Comparison of ENCODE assay signal across 14 cellular contexts in genomic region chr2:170965446-170966225, GRCh38. TPM values are rescaled to one million over a fixed set of nuclear protein-coding genes. Genes with fewer than 3 reads are reported as not detected.
DNase-seq lines count a peak whose midpoint lies in the region; ATAC-seq, FAIRE-seq and TF ChIP-seq lines count a peak whose summit lies in the region.
"Had no signal": no experiment of that assay in that cellular context is flagged by ENCODE, and none has a peak within 500 bp of the region (broad histone marks: within the 10 kb centered on the region; RNA-seq: fewer than 3 reads in every experiment).

No MANE protein-coding gene starts in this region.

- no peaks in the 10 kb centered on the region for H3K79me1 ChIP-seq in H1 (ENCODE audit: low read depth, low read length)

- no peak for FAIRE-seq in H1 (lab: Jason Lieb, UNC)

- POLR2A ChIA-PET in PC-9 (lab: Charles Lee; ENCODE audit: unreplicated experiment), result no interaction called here
- POLR2A ChIA-PET in H1 (lab: Charles Lee; ENCODE audit: partially characterized antibody), result interaction anchor here (0.6 to 1.4 kb wide), 3 partner anchors 9 to 39 kb away, joined by 3 to 4 read pairs (median 4); no protein-coding TSS in a partner anchor
- POLR2A ChIA-PET in activated CD4-positive, alpha-beta T cell treated with anti-CD3 and anti-CD28 coated beads, Interleukin-2, amount 10 ng/mL, durations not matched to agents 7 days and 5 days (lab: Charles Lee), result no interaction called here

- H3K14ac ChIP-seq in H1 (ENCODE audit: insufficient read length), result no peak overlapping the region

- H3K9me2 ChIP-seq in GM23338 (ENCODE audit: insufficient read depth), result no peaks in the 10 kb centered on the region
- H3K9me2 ChIP-seq in PC-9 (ENCODE audit: insufficient read depth), result no peaks in the 10 kb centered on the region
- no peaks in the 10 kb centered on the region for H3K9me2 ChIP-seq in MM.1S (replicated peaks; ENCODE audit: insufficient read depth, low read length)

- H3K36me3 ChIP-seq in GM23338 (ENCODE audit: insufficient read depth), result peaks cover 38% of the 10 kb centered on the region
- peaks cover 41% of the 10 kb centered on the region for H3K36me3 ChIP-seq in PC-9 (ENCODE audit: low read depth)
- peaks cover 25 to 68% (median 59%) of the 10 kb centered on the region in 4 experiments for H3K36me3 ChIP-seq in H1 (ENCODE audit: control insufficient read depth in 2 of 4, insufficient read depth in 4 of 4, low read length in 3 of 4)
- peaks cover 28% of the 10 kb centered on the region for H3K36me3 ChIP-seq in MM.1S (replicated peaks; ENCODE audit: insufficient read depth, low read length)
- H3K36me3 ChIP-seq in mucosa of descending colon (ENCODE audit: low read depth), result peaks cover 24% of the 10 kb centered on the region

- no peak overlapping the region for H3K4ac ChIP-seq in H1 (replicated peaks; ENCODE audit: insufficient read length, low read depth, low read length)

- H3K27me3 ChIP-seq in GM23338 (ENCODE audit: insufficient read depth) (no peaks in the 10 kb centered on the region), PC-9 (ENCODE audit: insufficient read depth, low read depth) (no peaks in the 10 kb centered on the region), H1 (replicated peaks in 1 of 4; ENCODE audit: control insufficient read depth in 3 of 4, extremely low read depth in 1 of 4, insufficient read depth in 3 of 4, low read length in 3 of 4) (no peaks in the 10 kb centered on the region), MM.1S (replicated peaks; ENCODE audit: insufficient read depth, low read length) (no peaks in the 10 kb centered on the region)

- peaks cover 18% of the 10 kb centered on the region for H4K20me1 ChIP-seq in GM23338 (replicated peaks; ENCODE audit: insufficient read depth)
- H4K20me1 ChIP-seq in PC-9 (ENCODE audit: insufficient read depth), result no peaks in the 10 kb centered on the region
- H4K20me1 ChIP-seq in H1 (replicated peaks in 1 of 2; ENCODE audit: control insufficient read depth in 1 of 2, insufficient read depth in 2 of 2, low read length in 2 of 2), result peaks cover 0 to 2% of the 10 kb centered on the region in 2 experiments
- no peaks in the 10 kb centered on the region for H4K20me1 ChIP-seq in MM.1S (ENCODE audit: insufficient read depth, low read length)

- H3K4me3 Mint-ChIP-seq in GM23338 (no peak overlapping the region), nephron progenitor cell (no peak overlapping the region)
- H3K4me3 Mint-ChIP-seq in activated CD4-positive, alpha-beta T cell treated with anti-CD3 and anti-CD28 coated beads, Interleukin-2, amount 10 ng/mL, durations not matched to agents 7 days and 5 days, result no peak overlapping the region
- H3K4me3 Mint-ChIP-seq: activated CD8-positive, alpha-beta T cell treated with anti-CD3 and anti-CD28 coated beads, Interleukin-2, amount 10 ng/mL, durations not matched to agents 7 days and 5 days; activated naive CD8-positive, alpha-beta T cell treated with anti-CD3 and anti-CD28 coated beads, Interleukin-2, amount 50 U/mL, for 24 hours; activated T-cell treated with anti-CD3 and anti-CD28 coated beads, Interleukin-2, amount 50 U/mL, for 72 hours had no signal

- H3K36me3 Mint-ChIP-seq in GM23338 (ENCODE audit: low read depth), result peaks cover 70% of the 10 kb centered on the region
- H3K36me3 Mint-ChIP-seq in nephron progenitor cell (ENCODE audit: low read depth), result peaks cover 52% of the 10 kb centered on the region
- H3K36me3 Mint-ChIP-seq in activated CD4-positive, alpha-beta T cell treated with anti-CD3 and anti-CD28 coated beads, Interleukin-2, amount 10 ng/mL, durations not matched to agents 7 days and 5 days (ENCODE audit: low read depth), result peaks cover 34% of the 10 kb centered on the region

- H3K27ac ChIP-seq in GM23338 (ENCODE audit: low read depth) (no peak overlapping the region; the same call in 1 of the 2 replicates), PC-9 (no peak overlapping the region), H1 (ENCODE audit: low read depth, low read length) (no peak overlapping the region), MM.1S (ENCODE audit: low read length) (no peak overlapping the region)

- H4K91ac ChIP-seq in H1 (replicated peaks; ENCODE audit: insufficient read length, low read length), result no peak overlapping the region

- no peak overlapping the region for H2BK12ac ChIP-seq in H1 (ENCODE audit: low read depth, low read length)

- intact Hi-C loops in PC-9 (cut with micrococcal nuclease; ENCODE audit: unreplicated experiment) (no loop called here), mucosa of descending colon (cut with DNase I, micrococcal nuclease) (no loop called here)

- 0 out of 2 replicates have a peak overlapping the region, but pooled peaks have one; percentile 26 for H2BK5ac ChIP-seq in H1 (ENCODE audit: low read depth, low read length)

- no peak overlapping the region for H2BK120ac ChIP-seq in H1 (replicated peaks; ENCODE audit: low read depth, low read length)

- no peak for TF ChIP-seq POLR2A in H1 (IDR thresholded peaks at IDR 0.05; ENCODE audit: control extremely low read depth in 1 of 2, low read depth in 2 of 2, low read length in 2 of 2)

- TF ChIP-seq RAD21 in H1 (IDR thresholded peaks at IDR 0.05 in 1 of 2, conservative IDR thresholded peaks at IDR 0.05 in 1 of 2; ENCODE audit: low read depth in 2 of 2, low read length in 2 of 2), result no peak

- TSS peak; percentile 11 for BruUV-seq in PC-9 (replicated peaks; lab: Mats Ljungman, UMichigan)

- CTCF ChIA-PET in PC-9 (lab: Charles Lee), result no interaction called here
- CTCF ChIA-PET in H1 (lab: Charles Lee; ENCODE audit: partially characterized antibody), result interaction anchor here (0.8 to 1.3 kb wide), 3 partner anchors 11 to 23 kb away, joined by 3 read pairs; no protein-coding TSS in a partner anchor
- CTCF ChIA-PET in activated CD4-positive, alpha-beta T cell treated with anti-CD3 and anti-CD28 coated beads, Interleukin-2, amount 10 ng/mL, durations not matched to agents 7 days and 5 days (lab: Charles Lee), result interaction anchor here (1.1 to 2.0 kb wide), 3 partner anchors 10 to 464 kb away, joined by 3 to 6 read pairs (median 3); partner anchors contain the start of gene GORASP2

- H4K5ac ChIP-seq in H1 (ENCODE audit: insufficient read length, low read depth, low read length), result no peak overlapping the region

- no peak for DNase-seq in GM23338 (ENCODE audit: low spot score)
- no peak for DNase-seq in PC-9
- no peak for DNase-seq in H1 (ENCODE audit: low read depth in 1 of 2, low spot score in 2 of 2)
- DNase-seq in nephron progenitor cell, result no peak
- no peak for DNase-seq in activated CD4-positive, alpha-beta T cell treated with anti-CD3 and anti-CD28 coated beads, Interleukin-2, amount 10 ng/mL, durations not matched to agents 7 days and 5 days
- DNase-seq in MM.1S, result no peak
- DNase-seq in mucosa of descending colon, result no peak
- DNase-seq: activated CD8-positive, alpha-beta T cell treated with anti-CD3 and anti-CD28 coated beads, Interleukin-2, amount 10 ng/mL, durations not matched to agents 7 days and 5 days; activated naive CD8-positive, alpha-beta T cell treated with anti-CD3 and anti-CD28 coated beads, Interleukin-2, amount 50 U/mL, for 24 hours; activated T-cell treated with anti-CD3 and anti-CD28 coated beads, Interleukin-2, amount 50 U/mL, for 72 hours; DMS79; mesendoderm; stimulated activated CD4-positive, alpha-beta T cell treated with anti-CD3 and anti-CD28 coated beads, Interleukin-4, amount 100 ng/mL, for 1 hour had no signal

- no peak for TF ChIP-seq EP300 in H1 (IDR thresholded peaks at IDR 0.05; ENCODE audit: borderline replicate concordance in 1 of 2, low read depth in 2 of 2, low read length in 2 of 2)

- H3K23ac ChIP-seq in H1 (ENCODE audit: insufficient read length), result no peak overlapping the region

- H3K18ac ChIP-seq in H1 (ENCODE audit: extremely low read depth, low read length), result no peak overlapping the region

- H3K27ac Mint-ChIP-seq in GM23338 (peak overlapping the region; percentile 67; the same call in 1 of the 2 replicates), nephron progenitor cell (peak overlapping the region; percentile 57)
- H3K27ac Mint-ChIP-seq in activated CD4-positive, alpha-beta T cell treated with anti-CD3 and anti-CD28 coated beads, Interleukin-2, amount 10 ng/mL, durations not matched to agents 7 days and 5 days, result no peak overlapping the region
- H3K27ac Mint-ChIP-seq: activated CD8-positive, alpha-beta T cell treated with anti-CD3 and anti-CD28 coated beads, Interleukin-2, amount 10 ng/mL, durations not matched to agents 7 days and 5 days; activated naive CD8-positive, alpha-beta T cell treated with anti-CD3 and anti-CD28 coated beads, Interleukin-2, amount 50 U/mL, for 24 hours; activated T-cell treated with anti-CD3 and anti-CD28 coated beads, Interleukin-2, amount 50 U/mL, for 72 hours had no signal

- H3K23me2 ChIP-seq in H1 (ENCODE audit: low read depth, low read length), result no peaks in the 10 kb centered on the region

- no peak overlapping the region for H3K9ac ChIP-seq in H1 (replicated peaks in 1 of 4; ENCODE audit: extremely low read depth in 1 of 4, low read depth in 3 of 4, low read length in 3 of 4)
- no peak overlapping the region for H3K9ac ChIP-seq in MM.1S (ENCODE audit: low read length)

- ATAC-seq in GM23338 (no peak), mucosa of descending colon (no peak)
- ATAC-seq: activated CD8-positive, alpha-beta T cell treated with anti-CD3 and anti-CD28 coated beads, Interleukin-2, amount 10 ng/mL, durations not matched to agents 7 days and 5 days; activated naive CD8-positive, alpha-beta T cell treated with anti-CD3 and anti-CD28 coated beads, Interleukin-2, amount 50 U/mL, for 24 hours; activated T-cell treated with anti-CD3 and anti-CD28 coated beads, Interleukin-2, amount 50 U/mL, for 72 hours; Panc1 had no signal

- H3K4me2 ChIP-seq in GM23338 (no peak overlapping the region), PC-9 (no peak overlapping the region), H1 (ENCODE audit: insufficient read depth in 1 of 2, low read depth in 2 of 2, low read length in 2 of 2) (no peak overlapping the region), MM.1S (ENCODE audit: low read depth, low read length) (no peak overlapping the region)

- H3K9me3 Mint-ChIP-seq in GM23338, result no peaks in the 10 kb centered on the region; the same call in 2 of the 3 replicates
- H3K9me3 Mint-ChIP-seq in nephron progenitor cell, result no peaks in the 10 kb centered on the region
- no peaks in the 10 kb centered on the region for H3K9me3 Mint-ChIP-seq in activated CD4-positive, alpha-beta T cell treated with anti-CD3 and anti-CD28 coated beads, Interleukin-2, amount 10 ng/mL, durations not matched to agents 7 days and 5 days
- H3K9me3 Mint-ChIP-seq: activated naive CD8-positive, alpha-beta T cell treated with anti-CD3 and anti-CD28 coated beads, Interleukin-2, amount 50 U/mL, for 24 hours; activated T-cell treated with anti-CD3 and anti-CD28 coated beads, Interleukin-2, amount 50 U/mL, for 72 hours had no signal

- H3K79me2 ChIP-seq in GM23338 (replicated peaks; ENCODE audit: insufficient read depth), result no peaks in the 10 kb centered on the region
- no peaks in the 10 kb centered on the region for H3K79me2 ChIP-seq in PC-9 (ENCODE audit: low read depth)
- no peaks in the 10 kb centered on the region for H3K79me2 ChIP-seq in H1 (ENCODE audit: control insufficient read depth in 1 of 2, insufficient read depth in 2 of 2, low read length in 2 of 2)
- H3K79me2 ChIP-seq in MM.1S (ENCODE audit: low read length), result no peaks in the 10 kb centered on the region

- H3K27me3 Mint-ChIP-seq in GM23338 (ENCODE audit: insufficient read depth, low read depth, poor library complexity) (peaks cover 4% of the 10 kb centered on the region), nephron progenitor cell (ENCODE audit: low read depth, poor library complexity) (no peaks in the 10 kb centered on the region)
- H3K27me3 Mint-ChIP-seq in activated CD4-positive, alpha-beta T cell treated with anti-CD3 and anti-CD28 coated beads, Interleukin-2, amount 10 ng/mL, durations not matched to agents 7 days and 5 days, result no peaks in the 10 kb centered on the region
- H3K27me3 Mint-ChIP-seq: activated naive CD8-positive, alpha-beta T cell treated with anti-CD3 and anti-CD28 coated beads, Interleukin-2, amount 50 U/mL, for 24 hours had no signal

- H3K56ac ChIP-seq in H1 (replicated peaks; ENCODE audit: insufficient read length, low read depth, low read length), result no peak overlapping the region

- H2BK15ac ChIP-seq in H1 (ENCODE audit: low read length), result no peak overlapping the region

- no peak overlapping the region for H4K8ac ChIP-seq in H1 (ENCODE audit: extremely low read depth, insufficient read depth, low read length)

- H3K4me3 ChIP-seq in GM23338 (no peak overlapping the region), PC-9 (no peak overlapping the region), H1 (ENCODE audit: extremely low read depth in 1 of 4, insufficient read depth in 2 of 4, low read depth in 3 of 4, low read length in 4 of 4) (no peak overlapping the region), MM.1S (ENCODE audit: low read length) (no peak overlapping the region), mucosa of descending colon (no peak overlapping the region)

- 89% methylated on average over 20 of the region's 20 CpGs; no CpG with 5 or more reads in 1 of the 2 experiments for WGBS in H1 (ENCODE audit: extremely low coverage in 1 of 2, insufficient coverage in 1 of 2, insufficient read length in 1 of 2, insufficient replicate concordance in 2 of 2, low coverage in 1 of 2, low lambda C conversion rate in 2 of 2, missing lambda C conversion rate in 1 of 2), 2 experiments

- H2AFZ ChIP-seq in GM23338 (no peak overlapping the region), PC-9 (no peak overlapping the region), H1 (ENCODE audit: low read length) (no peak overlapping the region), MM.1S (ENCODE audit: low read length) (no peak overlapping the region)

- H3K4me1 ChIP-seq in GM23338 (ENCODE audit: insufficient read depth) (no peaks in the 10 kb centered on the region; the same call in 1 of the 2 replicates), PC-9 (replicated peaks; ENCODE audit: insufficient read depth) (no peaks in the 10 kb centered on the region), H1 (replicated peaks in 1 of 4; ENCODE audit: control insufficient read depth in 3 of 4, insufficient read depth in 4 of 4, low read length in 3 of 4) (no peaks in the 10 kb centered on the region; a peak in 4 of 7 replicates), MM.1S (ENCODE audit: low read length) (no peaks in the 10 kb centered on the region), mucosa of descending colon (ENCODE audit: low read depth) (no peaks in the 10 kb centered on the region)

- H3F3A ChIP-seq in GM23338 (replicated peaks; ENCODE audit: low read depth), result peaks cover 19% of the 10 kb centered on the region; the same call in 1 of the 2 replicates
- H3F3A ChIP-seq in PC-9 (ENCODE audit: insufficient read depth, low read depth), result peaks cover 30% of the 10 kb centered on the region
- no peaks in the 10 kb centered on the region for H3F3A ChIP-seq in MM.1S (ENCODE audit: insufficient read depth, low read length)

- H2AK5ac ChIP-seq in H1 (ENCODE audit: low read depth, low read length), result no peak overlapping the region

- no peak overlapping the region for H2BK20ac ChIP-seq in H1 (ENCODE audit: low read length)

- H3K4me1 Mint-ChIP-seq in GM23338, result peaks cover 20% of the 10 kb centered on the region
- no peaks in the 10 kb centered on the region for H3K4me1 Mint-ChIP-seq in nephron progenitor cell
- H3K4me1 Mint-ChIP-seq in activated CD4-positive, alpha-beta T cell treated with anti-CD3 and anti-CD28 coated beads, Interleukin-2, amount 10 ng/mL, durations not matched to agents 7 days and 5 days, result no peaks in the 10 kb centered on the region
- H3K4me1 Mint-ChIP-seq: activated naive CD8-positive, alpha-beta T cell treated with anti-CD3 and anti-CD28 coated beads, Interleukin-2, amount 50 U/mL, for 24 hours had no signal

- TF ChIP-seq CTCF in GM23338 (conservative IDR thresholded peaks at IDR 0.05; ENCODE audit: low read depth in 2 of 2) (no peak), PC-9 (conservative IDR thresholded peaks at IDR 0.05) (no peak), H1 (IDR thresholded peaks at IDR 0.05; ENCODE audit: control extremely low read depth in 1 of 3, insufficient read depth in 1 of 3, low read depth in 1 of 3, low read length in 3 of 3) (no peak), nephron progenitor cell (IDR thresholded peaks at IDR 0.05) (no peak), MM.1S (IDR thresholded peaks at IDR 0.05; ENCODE audit: low read length) (no peak), mucosa of descending colon (IDR thresholded peaks at IDR 0.05) (no peak)

- H3K9me3 ChIP-seq in PC-9 (ENCODE audit: insufficient read depth, low read depth), result no peaks in the 10 kb centered on the region
- no peaks in the 10 kb centered on the region for H3K9me3 ChIP-seq in H1 (ENCODE audit: insufficient read depth in 2 of 2, low read depth in 1 of 2, low read length in 1 of 2)
- H3K9me3 ChIP-seq in MM.1S (replicated peaks; ENCODE audit: insufficient read depth, low read length), result no peaks in the 10 kb centered on the region
- H3K9me3 ChIP-seq in mucosa of descending colon, result no peaks in the 10 kb centered on the region

RNA-seq across cellular contexts. Expression of gene GORASP2, which starts 36.6 kb away (rescaled TPM):
- 45.2 and 45.9 TPM in 2 replicates for total RNA-seq in GM23338 (2014; rRNA removed; shearing (Covaris generic))
- polyA plus RNA-seq in GM23338 (2016; fragmentation: Nextera tagmentation; extraction: Ambion mirVana), result 38.7 and 44.5 TPM in 2 replicates
- 74.7 and 110 TPM in 2 replicates for total RNA-seq in PC-9 (2021)
- total RNA-seq in H1 (2021; fragmentation: NEBNext Ultra II Directional; extraction: Animal tissue kit (Norgen Biotek cat#: 25700)), result 81.3 and 86.8 TPM in 2 replicates
- 187 and 214 TPM in 2 replicates for polyA plus RNA-seq in H1 (2011; rRNA removed)
- 120 TPM for polyA plus RNA-seq in H1 (2011; cell fraction: cytosol; rRNA removed)
- polyA plus RNA-seq in H1 (2011; cell fraction: nucleus; rRNA removed), result 94.2 TPM
- 71.5 to 83.8 TPM (median 77.3 TPM) in 4 replicates for polyA plus RNA-seq in H1 (2012, experiment 1 of 2)
- polyA plus RNA-seq in H1 (2012, experiment 2 of 2), result 43.3 TPM
- 82.8 TPM for polyA plus RNA-seq in H1 (2013, experiment 1 of 2)
- 88.6 TPM for polyA plus RNA-seq in H1 (2013, experiment 2 of 2)
- 112 and 134 TPM in 2 replicates for polyA minus RNA-seq in H1 (2011; rRNA and poly(A)+ RNA removed)
- polyA minus RNA-seq in H1 (2011; cell fraction: cytosol; rRNA and poly(A)+ RNA removed), result 52.0 TPM
- 60.4 TPM for polyA minus RNA-seq in H1 (2011; cell fraction: nucleus; rRNA and poly(A)+ RNA removed)
- 10 to 100 TPM; 58.7 to 62.0 TPM for total RNA-seq in activated CD4-positive, alpha-beta T cell treated with anti-CD3 and anti-CD28 coated beads, Interleukin-2, amount 10 ng/mL, durations not matched to agents 7 days and 5 days
- 10 to 100 TPM; 70.3 to 73.4 (median 71.2) TPM for total RNA-seq in mucosa of descending colon
